ENCODE assay signal across 1 cellular context in the genomic region with DNA sequence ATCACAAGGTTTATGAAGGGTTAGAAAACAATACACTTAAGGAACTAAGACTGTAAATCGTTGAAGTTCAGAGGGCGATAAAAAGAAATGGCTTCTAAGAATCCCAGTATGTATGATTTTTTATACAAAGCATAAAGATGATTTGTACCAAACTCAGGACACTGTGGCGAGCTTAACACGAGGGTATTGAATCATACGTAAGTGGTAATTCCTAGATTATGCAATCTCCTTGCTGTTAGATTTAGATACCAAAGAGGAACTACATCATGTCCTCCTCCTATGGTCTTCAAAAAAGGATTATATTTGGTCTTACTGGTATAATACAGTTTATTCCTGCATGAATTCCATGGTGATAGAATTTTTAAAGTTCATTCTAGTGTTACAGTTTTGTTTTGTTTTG.
TF ChIP-seq lines count a peak whose summit lies in the region.

No MANE protein-coding gene starts in this region.

TF ChIP-seq in K562, 482 proteins besides CTCF, POLR2A, EP300 and RAD21:
- TF ChIP-seq CEBPG (CRISPR knock-in tag; IDR thresholded peaks at IDR 0.05) (no peak), CEBPG (tag; conservative IDR thresholded peaks at IDR 0.05 in 1 of 2, IDR thresholded peaks at IDR 0.05 in 1 of 2) (peak; percentile 45 to 54; a peak in 2 of 4 replicates), CEBPB (tag; IDR thresholded peaks at IDR 0.05) (peak; percentile 87), TRIM24 (IDR thresholded peaks at IDR 0.05) (0 out of 4 replicates have a peak, but pooled peaks of 1 of the 2 experiments have one; percentile 22), PHF8 (IDR thresholded peaks at IDR 0.05; ENCODE audit: borderline replicate concordance, low read length) (no peak)
